Comparison of ENCODE assay signal across 13 cellular contexts in the genomic region with DNA sequence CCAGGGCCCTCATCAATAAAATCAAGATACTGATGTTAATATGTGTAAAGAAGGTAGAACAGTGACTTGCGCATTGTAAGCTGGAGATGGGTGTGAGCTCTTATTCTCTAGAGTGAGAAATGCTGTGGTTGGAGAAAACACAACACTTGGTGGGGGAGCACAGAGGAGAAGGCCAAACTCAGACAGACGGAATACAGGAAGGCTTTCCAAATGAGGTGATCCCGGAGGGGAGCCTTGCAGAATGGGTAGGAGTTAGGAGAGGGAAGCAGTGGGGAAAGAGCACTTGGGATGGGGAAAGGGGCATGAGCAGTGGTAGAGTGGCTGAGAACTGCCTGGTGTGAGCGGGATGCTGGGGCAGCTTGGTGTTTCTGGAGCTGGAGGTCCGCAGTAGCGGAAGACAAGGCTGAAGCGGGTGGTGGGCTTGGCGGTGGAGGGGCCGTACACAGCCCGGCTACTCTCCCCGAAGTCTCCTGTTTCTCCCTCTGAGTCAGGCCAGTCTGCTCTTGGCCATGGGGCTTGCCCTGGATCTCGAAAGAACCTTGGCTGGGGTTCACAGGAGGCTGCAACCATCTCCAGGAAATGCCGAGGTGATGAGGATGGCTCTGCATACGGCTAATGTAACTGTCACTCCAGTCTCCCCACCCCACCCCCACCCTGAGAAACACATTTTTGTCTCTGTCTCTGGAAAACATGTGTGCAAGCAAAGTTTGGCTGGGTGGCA. TPM values are rescaled to one million over a fixed set of nuclear protein-coding genes. Genes with fewer than 3 reads are reported as not detected.
DNase-seq lines count a peak whose midpoint lies in the region; ATAC-seq and TF ChIP-seq lines count a peak whose summit lies in the region.
"Had no signal": no experiment of that assay in that cellular context is flagged by ENCODE, and none has a peak within 500 bp of the region (broad histone marks: within the 10 kb centered on the region; RNA-seq: fewer than 3 reads in every experiment).

No MANE protein-coding gene starts in this region.

- no peaks in the 10 kb centered on the region for H3K27me3 ChIP-seq in Panc1 (ENCODE audit: control insufficient read depth, insufficient read depth, low read length)

- in situ Hi-C loops in Panc1 (cut with HindIII; ENCODE audit: low pct_unique_long_range_greater_than_20kb, low sequenced_read_pairs): no loop called here

- H3K27me3 Mint-ChIP-seq in T-helper 2 cell treated with Interferon-gamma antibody and Interleukin-4, amounts not matched to agents 5 μg/mL and 100 μg/mL, for 36 hours (ENCODE audit: low read depth): no peaks in the 10 kb centered on the region

- peaks cover 3% of the 10 kb centered on the region for H3K9me3 Mint-ChIP-seq in T-helper 2 cell treated with Interferon-gamma antibody and Interleukin-4, amounts not matched to agents 5 μg/mL and 100 μg/mL, for 36 hours
- H3K9me3 Mint-ChIP-seq: activated naive CD4-positive, alpha-beta T cell treated with anti-CD3 and anti-CD28 coated beads for 36 hours had no signal

- H3K36me3 Mint-ChIP-seq in T-helper 2 cell treated with Interferon-gamma antibody and Interleukin-4, amounts not matched to agents 5 μg/mL and 100 μg/mL, for 36 hours (ENCODE audit: low read depth): no peaks in the 10 kb centered on the region

- H3K9me3 ChIP-seq in Panc1 (ENCODE audit: control insufficient read depth, insufficient read depth, low read depth, low read length): no peaks in the 10 kb centered on the region
- H3K9me3 ChIP-seq: Caco-2 had no signal

- no peak for TF ChIP-seq CTCF in AG09319 (IDR thresholded peaks at IDR 0.05; ENCODE audit: low read depth, low read length)
- TF ChIP-seq CTCF in Panc1 (IDR thresholded peaks at IDR 0.05): no peak
- no peak for TF ChIP-seq CTCF in omental fat pad (IDR thresholded peaks at IDR 0.05)

- no peaks in the 10 kb centered on the region for H3K4me1 ChIP-seq in Panc1 (ENCODE audit: control insufficient read depth, insufficient read depth, low read length)

- no peaks in the 10 kb centered on the region for H3K36me3 ChIP-seq in Panc1 (ENCODE audit: control insufficient read depth, insufficient read depth, low read length)

- no peak overlapping the region for H3K27ac ChIP-seq in Panc1 (ENCODE audit: low read length)

- peaks cover 2% of the 10 kb centered on the region for H3K4me1 Mint-ChIP-seq in T-helper 2 cell treated with Interferon-gamma antibody and Interleukin-4, amounts not matched to agents 5 μg/mL and 100 μg/mL, for 36 hours (ENCODE audit: low read depth)

- peak; percentile 77 for DNase-seq in AG09319 (ENCODE audit: extremely low read depth, low read depth)
- no peak for DNase-seq in Panc1 (ENCODE audit: low read depth, low spot score)
- peak; percentile 77 for DNase-seq in fibroblast of peridontal ligament (ENCODE audit: extremely low read depth)
- DNase-seq in omental fat pad (ENCODE audit: low spot score): no peak
- DNase-seq in activated CD4-positive, alpha-beta T cell treated with anti-CD3 and anti-CD28 coated beads, Interleukin-2, amount 50 U/mL, for 48 hours: no peak
- DNase-seq in T-helper 2 cell treated with Interferon-gamma antibody and Interleukin-4, amounts not matched to agents 5 μg/mL and 100 μg/mL, for 36 hours (ENCODE audit: low spot score): no peak
- no peak for DNase-seq in NCI-H446 (lab: John Stamatoyannopoulos, UW)
- DNase-seq: activated naive CD4-positive, alpha-beta T cell treated with anti-CD3 and anti-CD28 coated beads for 36 hours; erythroblast; NCI-H510A treated with DMSO at 0.1 percent for 48 hours had no signal

- intact Hi-C loops in Panc1 (cut with micrococcal nuclease; ENCODE audit: unreplicated experiment): no loop called here

- BruUV-seq in Panc1 (replicated peaks; lab: Mats Ljungman, UMichigan): no TSS peak

- H3K27ac Mint-ChIP-seq in T-helper 2 cell treated with Interferon-gamma antibody and Interleukin-4, amounts not matched to agents 5 μg/mL and 100 μg/mL, for 36 hours: no peak overlapping the region
- H3K27ac Mint-ChIP-seq: activated naive CD4-positive, alpha-beta T cell treated with anti-CD3 and anti-CD28 coated beads for 36 hours had no signal

- POLR2A ChIA-PET in Panc1 (lab: Charles Lee): no interaction called here

- H3K4me3 ChIP-seq in Panc1 (ENCODE audit: low read depth in 2 of 2, low read length in 2 of 2): no peak overlapping the region

- H3K4me3 Mint-ChIP-seq in T-helper 2 cell treated with Interferon-gamma antibody and Interleukin-4, amounts not matched to agents 5 μg/mL and 100 μg/mL, for 36 hours: no peak overlapping the region
- H3K4me3 Mint-ChIP-seq: activated naive CD4-positive, alpha-beta T cell treated with anti-CD3 and anti-CD28 coated beads for 36 hours had no signal

- CTCF ChIA-PET in Panc1 (lab: Charles Lee): interaction anchor here (0.6 kb wide), 1 partner anchor 1359 kb away, joined by 6 read pairs; no protein-coding TSS in a partner anchor

- ATAC-seq in Panc1: peak; percentile 64; the same call in 1 of the 2 replicates
- ATAC-seq in omental fat pad (ENCODE audit: low FRiP score): peak; percentile 73
- ATAC-seq in GM18909 (IDR thresholded peaks at IDR 0.05; ENCODE audit: poor library complexity, unreplicated experiment): no peak

RNA-seq across cellular contexts. Expression of a gene that starts 11.3 kb away (rescaled TPM):
- total RNA-seq in Panc1 (2021; ENCODE audit: unreplicated experiment) (0.51 TPM), omental fat pad (not detected)
- polyA plus RNA-seq in Panc1 (2012; ENCODE audit: insufficient read length): 0.27 TPM
- total RNA-seq: activated naive CD4-positive, alpha-beta T cell treated with anti-CD3 and anti-CD28 coated beads for 36 hours had no signal
- polyA plus RNA-seq: neural cell had no signal

Comparison
In these comparisons a context has a peak if more than half of its experiments do, and no peak if none do; other contexts are left out.
1. DNase-seq: peak in AG09319 (single experiment) and fibroblast of peridontal ligament (single experiment); none in Panc1 (single experiment), omental fat pad (single experiment), activated CD4-positive, alpha-beta T cell treated with anti-CD3 and anti-CD28 coated beads, Interleukin-2, amount 50 U/mL, for 48 hours (0 of 2), T-helper 2 cell treated with Interferon-gamma antibody and Interleukin-4, amounts not matched to agents 5 μg/mL and 100 μg/mL, for 36 hours (single experiment) and NCI-H446 (0 of 2).